Comparison of ENCODE assay signal across 12 cellular contexts in the genomic region with DNA sequence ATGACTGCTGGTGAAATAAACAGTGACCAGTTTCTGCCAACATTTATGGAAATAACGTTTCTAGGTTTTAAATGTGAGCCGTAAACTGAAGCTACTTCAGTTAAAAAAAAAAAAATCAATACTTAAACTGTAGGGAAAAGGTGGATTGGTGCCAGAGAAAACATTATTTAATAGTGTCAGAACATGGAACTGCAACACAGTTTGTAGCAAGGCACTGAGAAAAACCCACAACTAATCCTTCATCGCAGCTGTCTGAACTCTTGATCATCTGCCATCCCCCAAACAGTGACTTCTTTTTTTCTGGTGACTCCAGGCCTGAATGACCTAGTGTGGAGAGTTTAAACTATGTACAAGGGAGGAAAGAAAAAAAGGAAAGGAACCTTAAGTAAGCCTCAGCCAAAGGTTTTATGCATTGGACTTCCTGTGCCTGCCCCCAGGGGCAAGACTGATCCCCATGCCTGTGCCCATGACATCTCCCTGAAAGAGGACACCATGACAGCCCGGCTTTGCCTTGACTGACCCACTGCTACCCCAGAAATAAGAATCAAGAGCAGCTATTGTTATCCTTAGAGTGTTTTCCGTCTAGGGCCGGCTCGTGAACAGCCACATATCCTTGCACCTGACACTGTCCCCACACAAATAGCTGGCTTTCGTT. TPM values are rescaled to one million over a fixed set of nuclear protein-coding genes. Genes with fewer than 3 reads are reported as not detected.
DNase-seq lines count a peak whose midpoint lies in the region; ATAC-seq and TF ChIP-seq lines count a peak whose summit lies in the region.
"Had no signal": no experiment of that assay in that cellular context is flagged by ENCODE, and none has a peak within 500 bp of the region (broad histone marks: within the 10 kb centered on the region; RNA-seq: fewer than 3 reads in every experiment).

No MANE protein-coding gene starts in this region.

- H3K4ac ChIP-seq in IMR-90 (ENCODE audit: low read depth, low read length) = no peak overlapping the region

- H3K4me2 ChIP-seq in IMR-90 (ENCODE audit: low read depth, low read length) = no peak overlapping the region
- H3K4me2 ChIP-seq: BLaER1 treated with 17β-estradiol and CSF1 and Interleukin-3, amounts not matched to agents 10 nM and 100 nM had no signal

- no peak overlapping the region for H2AK5ac ChIP-seq in IMR-90 (ENCODE audit: low read depth, low read length)

- peaks cover 1% of the 10 kb centered on the region; the same call in 1 of the 2 replicates for H3K9me1 ChIP-seq in IMR-90 (ENCODE audit: insufficient read depth, low read length)

- H4K91ac ChIP-seq in IMR-90 (ENCODE audit: insufficient read depth, low read depth, low read length) = no peak overlapping the region

- no TSS peak for BruUV-seq in IMR-90 (replicated peaks; lab: Mats Ljungman, UMichigan)

- H3K27ac ChIP-seq in IMR-90 (ENCODE audit: insufficient read depth, low read length) (no peak overlapping the region), adrenal gland (no peak overlapping the region)
- H3K27ac ChIP-seq: BLaER1 treated with 17β-estradiol and CSF1 and Interleukin-3, amounts not matched to agents 10 nM and 100 nM had no signal

- no peaks in the 10 kb centered on the region; the same call in 1 of the 2 replicates for H4K20me1 ChIP-seq in IMR-90 (ENCODE audit: insufficient read depth, low read length)
- H4K20me1 ChIP-seq: BLaER1 treated with 17β-estradiol and CSF1 and Interleukin-3, amounts not matched to agents 10 nM and 100 nM had no signal

- POLR2A ChIA-PET in IMR-90 (lab: Charles Lee; ENCODE audit: unreplicated experiment) = interaction anchor here (0.6 kb wide), 1 partner anchor 184 kb away, joined by 3 read pairs; no protein-coding TSS in a partner anchor

- no peak overlapping the region for H3K56ac ChIP-seq in IMR-90 (ENCODE audit: extremely low read depth, insufficient read depth, low read length)

- no peak overlapping the region for H2BK20ac ChIP-seq in IMR-90 (ENCODE audit: low read depth, low read length)

- in situ Hi-C loops in IMR-90 (cut with MboI; ENCODE audit: low sequenced_read_pairs) = no loop called here

- H3K9me3 ChIP-seq in IMR-90 (ENCODE audit: control insufficient read depth, insufficient read depth, low read length) = no peaks in the 10 kb centered on the region
- H3K9me3 ChIP-seq in adrenal gland (replicated peaks in 1 of 3) = no peaks in the 10 kb centered on the region
- H3K9me3 ChIP-seq: BLaER1 treated with 17β-estradiol and CSF1 and Interleukin-3, amounts not matched to agents 10 nM and 100 nM had no signal

- H3K79me1 ChIP-seq in IMR-90 (ENCODE audit: low read depth in 1 of 2, low read length in 2 of 2) = no peaks in the 10 kb centered on the region

- H3K23ac ChIP-seq in IMR-90 (ENCODE audit: low read depth, low read length) = no peak overlapping the region

- CTCF ChIA-PET in IMR-90 (lab: Yijun Ruan, JAX) = interaction anchor here (0.9 to 1.1 kb wide), 2 partner anchors 21 to 226 kb away, joined by 3 read pairs; no protein-coding TSS in a partner anchor

- no peak overlapping the region for H3K18ac ChIP-seq in IMR-90 (ENCODE audit: low read depth, low read length)

- no peak overlapping the region for H2BK5ac ChIP-seq in IMR-90 (ENCODE audit: low read depth, low read length, poor library complexity, severe bottlenecking)

- H3K14ac ChIP-seq in IMR-90 (replicated peaks; ENCODE audit: low read depth, low read length) = no peak overlapping the region

- no peak for TF ChIP-seq RAD21 in IMR-90 (IDR thresholded peaks at IDR 0.05; ENCODE audit: low read length)

- no peak overlapping the region for H2AK9ac ChIP-seq in IMR-90 (replicated peaks; ENCODE audit: low read depth, low read length, poor library complexity)

- TF ChIP-seq POLR2A in IMR-90 (IDR thresholded peaks at IDR 0.05; ENCODE audit: low read depth, low read length) (no peak), adrenal gland (IDR thresholded peaks at IDR 0.05) (no peak)

- dilution Hi-C loops in IMR-90 (cut with HindIII; ENCODE audit: low sequenced_read_pairs, unreplicated experiment) = loop anchor here (25.0 kb wide), 1 partner anchor 240 kb away; no protein-coding TSS in a partner anchor

- H3K27me3 ChIP-seq in IMR-90 (ENCODE audit: control insufficient read depth, insufficient read depth, low read length) (no peaks in the 10 kb centered on the region), adrenal gland (no peaks in the 10 kb centered on the region)
- H3K27me3 ChIP-seq: BLaER1 treated with 17β-estradiol and CSF1 and Interleukin-3, amounts not matched to agents 10 nM and 100 nM had no signal

- H4K5ac ChIP-seq in IMR-90 (ENCODE audit: low read depth, low read length) = no peak overlapping the region

- H4K8ac ChIP-seq in IMR-90 (ENCODE audit: low read depth in 2 of 2, low read length in 2 of 2) = no peak overlapping the region

- no peak for TF ChIP-seq CTCF in IMR-90 (conservative IDR thresholded peaks at IDR 0.05; ENCODE audit: low read depth, low read length)
- TF ChIP-seq CTCF in adrenal gland (IDR thresholded peaks at IDR 0.05) = peak in 2 of 6 experiments; percentile 9 to 22

- H3K4me1 ChIP-seq in IMR-90 (ENCODE audit: control insufficient read depth, insufficient read depth, low read length) (peaks cover 3% of the 10 kb centered on the region; the same call in 1 of the 2 replicates), adrenal gland (replicated peaks in 1 of 2) (peaks cover 0 to 7% of the 10 kb centered on the region in 2 donors)

- H3K4me3 ChIP-seq in IMR-90 (ENCODE audit: insufficient read depth, low read depth, low read length) = no peak overlapping the region
- no peak overlapping the region for H3K4me3 ChIP-seq in adrenal gland
- H3K4me3 ChIP-seq: BLaER1 treated with 17β-estradiol and CSF1 and Interleukin-3, amounts not matched to agents 10 nM and 100 nM had no signal

- peaks cover 7% of the 10 kb centered on the region; the same call in 1 of the 2 replicates for H3K36me3 ChIP-seq in IMR-90 (ENCODE audit: control insufficient read depth, insufficient read depth, low read length)
- peaks cover 0 to 16% of the 10 kb centered on the region in 2 donors for H3K36me3 ChIP-seq in adrenal gland (replicated peaks in 1 of 2)

- peak; percentile 67 for ATAC-seq in IMR-90 (ENCODE audit: low read depth)
- ATAC-seq in GM18868 (IDR thresholded peaks at IDR 0.05; ENCODE audit: unreplicated experiment) = no peak

- no peak overlapping the region for H2AFZ ChIP-seq in IMR-90 (replicated peaks; ENCODE audit: low read length, poor library complexity)

- no peak overlapping the region for H2BK120ac ChIP-seq in IMR-90 (ENCODE audit: low read depth, low read length)

- no peak overlapping the region for H2BK15ac ChIP-seq in IMR-90 (ENCODE audit: low read depth, low read length)

- WGBS in IMR-90 (ENCODE audit: extremely low coverage in 2 of 2, insufficient read length in 1 of 2), 2 experiments = 43% methylated on average over 1 of the region's 8 CpGs; no CpG with 5 or more reads in 1 of the 2 experiments
- WGBS in adrenal gland, 4 donors = 57 to 69% (median 62%) methylated on average over 8 of the region's 8 CpGs

- DNase-seq in A172 (ENCODE audit: low spot score) = peak; percentile 62
- DNase-seq in IMR-90 = peak; percentile 61
- peak; percentile 77 for DNase-seq in astrocyte of the hippocampus (ENCODE audit: low read depth, low spot score)
- DNase-seq in inferior parietal cortex (ENCODE audit: extremely low spot score) = peak; percentile 84
- no peak for DNase-seq in NAMALWA (ENCODE audit: low spot score)
- no peak for DNase-seq in stimulated activated naive CD4-positive, alpha-beta T cell (lab: John Stamatoyannopoulos, UW)
- DNase-seq in adrenal gland = no peak
- DNase-seq: NCI-H446; retina; stimulated activated naive CD4-positive, alpha-beta T cell treated with Interleukin-2 at 50 U/mL for 16 hours had no signal

- H3K9ac ChIP-seq in IMR-90 (ENCODE audit: low read depth, low read length) = no peak overlapping the region
- H3K9ac ChIP-seq: BLaER1 treated with 17β-estradiol and CSF1 and Interleukin-3, amounts not matched to agents 10 nM and 100 nM had no signal

- intact Hi-C loops in IMR-90 (cut with micrococcal nuclease) (no loop called here), adrenal gland (cut with DNase I) (no loop called here)

TF ChIP-seq in IMR-90, 13 proteins besides CTCF, POLR2A, EP300 and RAD21 (continues in another document):
- no peak for TF ChIP-seq FOS (IDR thresholded peaks at IDR 0.05; ENCODE audit: low read depth, low read length)
- no peak for TF ChIP-seq RFX5 (IDR thresholded peaks at IDR 0.05; ENCODE audit: low read depth, low read length)
- no peak for TF ChIP-seq CEBPB (IDR thresholded peaks at IDR 0.05; ENCODE audit: low read depth, low read length)
- TF ChIP-seq RCOR1 (IDR thresholded peaks at IDR 0.05; ENCODE audit: insufficient replicate concordance, low read length) = no peak
- no peak for TF ChIP-seq CHD1 (IDR thresholded peaks at IDR 0.05; ENCODE audit: low read depth, low read length)

RNA-seq across cellular contexts. Expression of gene CRTAP, which starts 33.1 kb away (rescaled TPM):
- total RNA-seq in A172 (2014; rRNA removed; shearing (Covaris generic)) = 416 and 442 TPM in 2 replicates
- total RNA-seq in IMR-90 (2012; rRNA removed) (86.9 and 108 TPM in 2 replicates), adrenal gland (100 to 1,000 TPM; 154 to 677 (median 337) TPM)
- polyA plus RNA-seq in IMR-90 (2012; rRNA removed) (205 and 208 TPM in 2 replicates), adrenal gland (100 to 1,000 TPM in 1 of 3 donors, 10 to 100 TPM in 2; 64.5 to 147 (median 87.4) TPM)
- polyA plus RNA-seq in IMR-90 (2012; cell fraction: cytosol; rRNA removed) = 105 and 123 TPM in 2 replicates
- 30.4 and 63.0 TPM in 2 replicates for polyA plus RNA-seq in IMR-90 (2012; cell fraction: nucleus; rRNA removed; ENCODE audit: low replicate concordance)

RNA-seq across cellular contexts. Expression of gene GLB1, which starts 50.0 kb away (rescaled TPM):
- 122 TPM in 2 replicates for total RNA-seq in A172 (2014; rRNA removed; shearing (Covaris generic))
- total RNA-seq in IMR-90 (2012; rRNA removed) (21.9 and 22.6 TPM in 2 replicates), adrenal gland (100 to 1,000 TPM in 4 of 8 donors, 10 to 100 TPM in 4; 67.6 to 182 (median 101) TPM)
- polyA plus RNA-seq in IMR-90 (2012; rRNA removed) (58.9 and 59.6 TPM in 2 replicates), adrenal gland (10 to 100 TPM; 10.8 to 59.3 (median 13.2) TPM)
- 41.3 and 44.8 TPM in 2 replicates for polyA plus RNA-seq in IMR-90 (2012; cell fraction: cytosol; rRNA removed)
- polyA plus RNA-seq in IMR-90 (2012; cell fraction: nucleus; rRNA removed; ENCODE audit: low replicate concordance) = 23.0 and 51.9 TPM in 2 replicates

RNA-seq across cellular contexts. Expression of gene TMPPE, which starts 50.0 kb away (rescaled TPM):
- total RNA-seq in A172 (2014; rRNA removed; shearing (Covaris generic)) = 2.8 and 3.8 TPM in 2 replicates
- total RNA-seq in IMR-90 (2012; rRNA removed) (3.0 and 3.3 TPM in 2 replicates), adrenal gland (10 to 100 TPM in 1 of 8 donors, 1 to 10 TPM in 7; 3.3 to 10.1 (median 7.3) TPM)
- polyA plus RNA-seq in IMR-90 (2012; rRNA removed) (1.8 and 2.2 TPM in 2 replicates), adrenal gland (1 to 10 TPM in 1 of 3 donors, under 1 TPM in 2; 0.17 to 1.3 (median 0.80) TPM)
- polyA plus RNA-seq in IMR-90 (2012; cell fraction: cytosol; rRNA removed) = 0.99 and 1.5 TPM in 2 replicates
- polyA plus RNA-seq in IMR-90 (2012; cell fraction: nucleus; rRNA removed; ENCODE audit: low replicate concordance) = 1.3 and 1.7 TPM in 2 replicates

Comparison
In these comparisons a context has a peak if more than half of its experiments do, and no peak if none do; other contexts are left out.
1. DNase-seq: peak in A172 (single experiment), IMR-90 (single experiment), astrocyte of the hippocampus (single experiment) and inferior parietal cortex (single experiment); none in NAMALWA (single experiment), stimulated activated naive CD4-positive, alpha-beta T cell (0 of 6) and adrenal gland (0 of 7).